In the genomic region with DNA sequence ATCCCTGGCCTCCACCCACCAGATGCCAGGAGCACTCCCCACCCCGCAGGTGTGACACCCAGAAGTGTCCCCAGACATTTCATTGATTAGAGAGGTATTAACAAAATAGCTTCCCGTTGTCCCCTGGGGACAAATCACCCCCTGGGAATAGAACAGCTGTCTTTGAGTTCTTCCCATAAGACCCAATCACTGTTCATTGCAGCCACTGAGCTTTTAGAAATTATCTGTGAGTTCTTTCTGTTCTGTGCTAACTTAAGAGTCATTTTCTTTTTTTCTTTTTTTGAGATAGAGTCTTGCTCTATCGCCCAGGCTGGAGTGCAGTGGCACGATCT, we compare ENCODE assay signal across 13 cellular contexts. TPM values are rescaled to one million over a fixed set of nuclear protein-coding genes. Genes with fewer than 3 reads are reported as not detected.
A peak's percentile ranks its signal among the peaks of the same experiment; 100 is the strongest.
DNase-seq lines count a peak whose midpoint lies in the region; ATAC-seq and TF ChIP-seq lines count a peak whose summit lies in the region.
"Had no signal": no experiment of that assay in that cellular context is flagged by ENCODE, and none has a peak within 500 bp of the region (broad histone marks: within the 10 kb centered on the region; RNA-seq: fewer than 3 reads in every experiment).

No MANE protein-coding gene starts in this region.

- no peaks in the 10 kb centered on the region for H3K27me3 Mint-ChIP-seq in dendritic cell treated with granulocyte-macrophage colony-stimulating factor and Interleukin-4, amounts not matched to agents 40 ng/mL and 50 ng/mL, for 4 days

- H3K4me3 Mint-ChIP-seq in dendritic cell treated with granulocyte-macrophage colony-stimulating factor and Interleukin-4, amounts not matched to agents 40 ng/mL and 50 ng/mL, for 4 days, result no peak overlapping the region

- intact Hi-C loops in right cardiac atrium (cut with DNase I), result no loop called here
- intact Hi-C loops in cardiac septum (cut with DNase I), result no loop called here
- intact Hi-C loops in dendritic cell treated with granulocyte-macrophage colony-stimulating factor and Interleukin-4, amounts not matched to agents 40 ng/mL and 50 ng/mL, for 4 days (cut with micrococcal nuclease), result no loop called here
- intact Hi-C loops in aorta (cut with DNase I), result loop anchor here (2.0 to 5.0 kb wide), 3 partner anchors 14 to 34 kb away; no protein-coding TSS in a partner anchor

- H3K9me3 Mint-ChIP-seq in dendritic cell treated with granulocyte-macrophage colony-stimulating factor and Interleukin-4, amounts not matched to agents 40 ng/mL and 50 ng/mL, for 4 days, result peaks cover 1% of the 10 kb centered on the region

- H3K4me1 ChIP-seq in right cardiac atrium (ENCODE audit: control insufficient read depth, insufficient read depth, low read length), result peaks cover 7% of the 10 kb centered on the region
- H3K4me1 ChIP-seq in osteoblast (ENCODE audit: insufficient read depth, low read length), result peaks cover 14% of the 10 kb centered on the region
- no peaks in the 10 kb centered on the region for H3K4me1 ChIP-seq in aorta (ENCODE audit: control insufficient read depth in 1 of 2, insufficient read depth in 2 of 2, low read length in 2 of 2)
- H3K4me1 ChIP-seq: parathyroid adenoma had no signal

- H3K27ac ChIP-seq in right cardiac atrium (ENCODE audit: low read length) (peak overlapping the region; percentile 40), osteoblast (ENCODE audit: low read depth, low read length) (peak overlapping the region; percentile 97), aorta (ENCODE audit: low read depth in 1 of 2, low read length in 2 of 2) (peak overlapping the region; percentile 64)
- H3K27ac ChIP-seq: parathyroid adenoma, SK-N-MC had no signal

- H3K27ac Mint-ChIP-seq in dendritic cell treated with granulocyte-macrophage colony-stimulating factor and Interleukin-4, amounts not matched to agents 40 ng/mL and 50 ng/mL, for 4 days, result peak overlapping the region; percentile 78

- peaks cover 92% of the 10 kb centered on the region for H3K36me3 Mint-ChIP-seq in dendritic cell treated with granulocyte-macrophage colony-stimulating factor and Interleukin-4, amounts not matched to agents 40 ng/mL and 50 ng/mL, for 4 days (ENCODE audit: low read depth)

- H3K36me3 ChIP-seq in osteoblast (ENCODE audit: insufficient read depth, low read length), result peaks cover 39% of the 10 kb centered on the region
- no peaks in the 10 kb centered on the region for H3K36me3 ChIP-seq in aorta (ENCODE audit: control insufficient read depth in 1 of 2, insufficient read depth in 2 of 2, low read length in 1 of 2)

- ATAC-seq in right cardiac atrium, result no peak
- no peak for ATAC-seq in aorta (ENCODE audit: low FRiP score)
- no peak for ATAC-seq in HG03159 (IDR thresholded peaks at IDR 0.05; ENCODE audit: unreplicated experiment)

- no peak overlapping the region for H2AFZ ChIP-seq in osteoblast (ENCODE audit: low read length)
- H2AFZ ChIP-seq: parathyroid adenoma had no signal

- TF ChIP-seq CTCF in osteoblast (IDR thresholded peaks at IDR 0.05; ENCODE audit: extremely low read depth, low read depth, low read length), result no peak

- H4K20me1 ChIP-seq in osteoblast (ENCODE audit: insufficient read depth, low read length), result peaks cover 18% of the 10 kb centered on the region

- H3K9me3 ChIP-seq in right cardiac atrium (ENCODE audit: control insufficient read depth, low read length), result no peaks in the 10 kb centered on the region
- no peaks in the 10 kb centered on the region for H3K9me3 ChIP-seq in osteoblast (ENCODE audit: low read depth, low read length)
- no peaks in the 10 kb centered on the region for H3K9me3 ChIP-seq in aorta (ENCODE audit: control insufficient read depth, low read length)

- no peak for DNase-seq in right cardiac atrium
- no peak for DNase-seq in cardiac septum (ENCODE audit: low spot score)
- no peak for DNase-seq in osteoblast (ENCODE audit: insufficient read length, low spot score, missing footprints)
- DNase-seq in aorta, result no peak
- DNase-seq in AG20443 (ENCODE audit: low spot score), result no peak
- DNase-seq in dedifferentiated amniotic fluid mesenchymal stem cell (ENCODE audit: extremely low spot score), result no peak
- DNase-seq: activated CD8-positive, alpha-beta memory T cell treated with anti-CD3 and anti-CD28 coated beads, Interleukin-2, amount 50 U/mL, for 4 hours; KG1; NCI-H2171 treated with DMSO at 0.1 percent for 48 hours had no signal

- H3K4me3 ChIP-seq in right cardiac atrium (ENCODE audit: low read length), result no peak overlapping the region
- H3K4me3 ChIP-seq in osteoblast (ENCODE audit: insufficient read depth, low read length), result peak overlapping the region; percentile 32
- no peak overlapping the region for H3K4me3 ChIP-seq in aorta (ENCODE audit: low read length in 2 of 2)
- H3K4me3 ChIP-seq: SK-N-MC had no signal

- H3K4me2 ChIP-seq in osteoblast (ENCODE audit: insufficient read depth, low read length), result peak overlapping the region; percentile 86

- H3K27me3 ChIP-seq in right cardiac atrium (ENCODE audit: control insufficient read depth, insufficient read depth) (no peaks in the 10 kb centered on the region), osteoblast (ENCODE audit: insufficient read depth, low read length) (no peaks in the 10 kb centered on the region), aorta (ENCODE audit: control insufficient read depth in 1 of 2, insufficient read depth in 2 of 2, low read length in 1 of 2) (no peaks in the 10 kb centered on the region)

- peaks cover 91% of the 10 kb centered on the region for H3K4me1 Mint-ChIP-seq in dendritic cell treated with granulocyte-macrophage colony-stimulating factor and Interleukin-4, amounts not matched to agents 40 ng/mL and 50 ng/mL, for 4 days (ENCODE audit: low read depth)

- 73% methylated on average over 4 of the region's 4 CpGs for WGBS in right cardiac atrium
- WGBS in aorta, 2 donors, result 25 to 33% methylated on average over 4 of the region's 4 CpGs

- peaks cover 84% of the 10 kb centered on the region for H3K79me2 ChIP-seq in osteoblast (ENCODE audit: insufficient read depth, low read length)

RNA-seq across cellular contexts. Expression of gene MYO9B, which starts 32.8 kb away (rescaled TPM):
- total RNA-seq in right cardiac atrium, result 10 to 100 TPM; 31.5 to 42.1 (median 36.6) TPM
- 30.0 TPM for polyA plus RNA-seq in right cardiac atrium
- total RNA-seq in cardiac septum, result 35.6 TPM
- total RNA-seq in osteoblast, result 86.9 and 96.6 TPM in 2 replicates
- total RNA-seq in aorta, result 100 to 1,000 TPM; 165 to 176 TPM
- polyA plus RNA-seq in aorta, result 100 to 1,000 TPM in 1 of 2 donors, 10 to 100 TPM in 1; 34.3 to 183 TPM

RNA-seq across cellular contexts. Expression of gene HAUS8, which starts 33.2 kb away (rescaled TPM):
- total RNA-seq in right cardiac atrium (1 to 10 TPM; 3.3 to 6.1 (median 5.6) TPM), cardiac septum (2.6 TPM), osteoblast (1.8 and 2.1 TPM in 2 replicates), aorta (1 to 10 TPM; 5.8 to 7.2 TPM)
- polyA plus RNA-seq in right cardiac atrium (4.7 TPM), aorta (10 to 100 TPM in 1 of 2 donors, 1 to 10 TPM in 1; 4.5 to 15.1 TPM)

Comparison
In these comparisons a context has a peak if more than half of its experiments do, and no peak if none do; other contexts are left out.
1. H3K27ac ChIP-seq: peak in every context shown above with its lines; median percentile 97 in osteoblast; 64 in aorta; 40 in right cardiac atrium.
2. intact Hi-C loops: an anchor here in aorta (2.0 to 5.0 kb wide); none called in right cardiac atrium, cardiac septum and dendritic cell treated with granulocyte-macrophage colony-stimulating factor and Interleukin-4, amounts not matched to agents 40 ng/mL and 50 ng/mL, for 4 days.